In the genomic region with DNA sequence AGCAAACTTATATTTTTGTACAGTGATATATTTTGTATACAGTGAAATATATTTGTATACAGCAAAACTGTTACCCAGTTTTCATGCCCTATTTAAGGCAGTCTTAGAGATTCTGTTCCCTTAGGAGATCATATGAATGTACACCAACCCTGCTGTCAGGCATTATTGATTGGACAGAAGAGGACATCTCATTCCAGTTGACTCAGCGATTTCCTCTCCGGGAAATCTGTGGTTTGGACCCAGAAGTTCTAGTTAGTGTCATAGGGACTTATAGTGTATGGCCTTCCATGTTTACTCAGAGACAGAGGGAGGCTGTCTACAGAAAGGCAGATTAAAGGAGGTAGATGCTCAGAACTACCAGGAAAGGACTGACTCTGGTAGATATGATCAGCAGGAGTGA, we compare ENCODE assay signal across 21 cellular contexts.
"Had no signal": no experiment of that assay in that cellular context is flagged by ENCODE, and none has a peak within 500 bp of the region (broad histone marks: within the 10 kb centered on the region; RNA-seq: fewer than 3 reads in every experiment).

No MANE protein-coding gene starts in this region.

- H3K4me1 ChIP-seq: colonic mucosa, foreskin keratinocyte, right atrium auricular region, sigmoid colon, stomach, transverse colon had no signal

- H3K27me3 ChIP-seq: colonic mucosa, esophagus squamous epithelium, foreskin keratinocyte, hepatocyte, neutrophil, right atrium auricular region, sigmoid colon, stomach, transverse colon had no signal

- H3K27ac ChIP-seq: colonic mucosa, esophagus squamous epithelium, foreskin keratinocyte, hepatocyte, neutrophil, right atrium auricular region, sigmoid colon, skin epidermis, stomach, thoracic aorta, transverse colon had no signal

- H3K4me3 ChIP-seq: colonic mucosa, esophagus squamous epithelium, hepatocyte, mucosa of descending colon, right atrium auricular region, sigmoid colon, skin epidermis, stomach, thoracic aorta, transverse colon had no signal

- DNase-seq: colonic mucosa; dermis blood vessel endothelial cell; esophagus squamous epithelium; foreskin keratinocyte; head of caudate nucleus; mammary epithelial cell; mucosa of descending colon; naive thymus-derived CD8-positive, alpha-beta T cell; posterior cingulate gyrus; sigmoid colon; stimulated activated CD4-positive, alpha-beta T cell treated with anti-CD3 and anti-CD28 coated beads, Interleukin-2, amount 100 ng/mL, for 24 hours; stimulated activated CD4-positive, alpha-beta T cell treated with anti-CD3 and anti-CD28 coated beads, Interleukin-4, amount 100 ng/mL, for 4 hours; stimulated activated naive CD4-positive, alpha-beta T cell; stomach; substantia nigra; transverse colon had no signal

- H3K4me2 ChIP-seq: hepatocyte had no signal

- H3K9me3 ChIP-seq: colonic mucosa, esophagus squamous epithelium, neutrophil, right atrium auricular region, sigmoid colon, thoracic aorta, transverse colon had no signal

- ATAC-seq: foreskin keratinocyte; mucosa of descending colon; naive thymus-derived CD8-positive, alpha-beta T cell had no signal

- H3K79me2 ChIP-seq: hepatocyte had no signal

- H3K36me3 ChIP-seq: colonic mucosa, esophagus squamous epithelium, neutrophil, right atrium auricular region, sigmoid colon, stomach, thoracic aorta, transverse colon had no signal

- H2AFZ ChIP-seq: hepatocyte had no signal
